Comparison of ENCODE assay signal across 27 cellular contexts in the genomic region with DNA sequence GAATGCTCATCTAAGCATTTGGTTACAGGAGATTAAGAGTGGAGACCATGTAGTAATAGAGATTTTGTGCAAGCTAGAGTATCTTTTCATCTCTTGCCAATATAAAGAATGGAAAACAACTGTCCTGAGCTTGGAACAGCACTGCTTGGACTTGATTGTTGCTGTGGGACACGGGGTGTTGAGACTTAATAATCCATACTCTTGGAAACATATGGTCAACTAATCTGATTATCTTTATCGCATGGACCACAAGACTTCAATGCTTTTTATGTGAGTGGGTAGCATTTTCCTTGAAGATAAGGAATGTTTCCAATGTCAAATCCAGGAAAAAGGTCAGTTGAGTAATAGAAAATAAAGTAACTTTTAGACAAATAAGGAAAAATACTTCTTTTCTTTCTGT.
"Had no signal": no experiment of that assay in that cellular context is flagged by ENCODE, and none has a peak within 500 bp of the region (broad histone marks: within the 10 kb centered on the region; RNA-seq: fewer than 3 reads in every experiment).

No MANE protein-coding gene starts in this region.

- H3K27me3 ChIP-seq: brain microvascular endothelial cell, Peyer's patch had no signal

- H3K36me3 ChIP-seq: brain microvascular endothelial cell, Peyer's patch had no signal

- DNase-seq: activated B cell treated with CpG ODN at 0.5 μM for 24 hours; activated CD4-positive, alpha-beta memory T cell treated with anti-CD3 and anti-CD28 coated beads for 36 hours; activated CD4-positive, alpha-beta T cell treated with anti-CD3 and anti-CD28 coated beads for 4 hours; activated CD4-positive, alpha-beta T cell treated with anti-CD3 and anti-CD28 coated beads, Interleukin-2, amount 50 U/mL, for 1 hour; activated CD4-positive, CD25-positive, alpha-beta regulatory T cell treated with anti-CD3 and anti-CD28 coated beads, Interleukin-2, amount 50 U/mL, for 72 hours; activated CD8-positive, alpha-beta memory T cell treated with anti-CD3 and anti-CD28 coated beads, Interleukin-2, amount 50 U/mL, for 4 hours; activated gamma-delta T cell treated with Interleukin-2 at 50 U/mL for 16 hours; activated naive CD4-positive, alpha-beta T cell treated with anti-CD3 and anti-CD28 coated beads for 36 hours; activated T-cell treated with anti-CD3 and anti-CD28 coated beads for 4 hours; activated T-cell treated with anti-CD3 and anti-CD28 coated beads, Interleukin-2, amount 50 U/mL, for 4 hours; aorta; brain microvascular endothelial cell; central memory CD4-positive, alpha-beta T cell; Karpas-422; KBM-7; NCI-H1105; NCI-H1417 treated with DMSO at 0.1 percent for 48 hours; NCI-H1930; NCI-H2081 treated with DMSO at 0.1 percent for 48 hours; NCI-H510A; NCI-H69; NK-92 treated with Interleukin-12 subunit alpha and Interleukin-12 subunit beta, amount 100 ng/mL, for 24 hours; PC-3; Peyer's patch; SIG-M5 had no signal

- H3K4me1 ChIP-seq: Peyer's patch had no signal

- ATAC-seq: activated naive CD4-positive, alpha-beta T cell treated with anti-CD3 and anti-CD28 coated beads, Interleukin-2, amount 50 U/mL, for 72 hours; activated T-cell treated with anti-CD3 and anti-CD28 coated beads, Interleukin-2, amount 50 U/mL, for 4 hours; PC-3; Right ventricle myocardium inferior had no signal

- H3K4me3 ChIP-seq: Peyer's patch had no signal

- H3K9me3 ChIP-seq: Peyer's patch had no signal
